8 cellular contexts compared by ENCODE assay signal in the genomic region with DNA sequence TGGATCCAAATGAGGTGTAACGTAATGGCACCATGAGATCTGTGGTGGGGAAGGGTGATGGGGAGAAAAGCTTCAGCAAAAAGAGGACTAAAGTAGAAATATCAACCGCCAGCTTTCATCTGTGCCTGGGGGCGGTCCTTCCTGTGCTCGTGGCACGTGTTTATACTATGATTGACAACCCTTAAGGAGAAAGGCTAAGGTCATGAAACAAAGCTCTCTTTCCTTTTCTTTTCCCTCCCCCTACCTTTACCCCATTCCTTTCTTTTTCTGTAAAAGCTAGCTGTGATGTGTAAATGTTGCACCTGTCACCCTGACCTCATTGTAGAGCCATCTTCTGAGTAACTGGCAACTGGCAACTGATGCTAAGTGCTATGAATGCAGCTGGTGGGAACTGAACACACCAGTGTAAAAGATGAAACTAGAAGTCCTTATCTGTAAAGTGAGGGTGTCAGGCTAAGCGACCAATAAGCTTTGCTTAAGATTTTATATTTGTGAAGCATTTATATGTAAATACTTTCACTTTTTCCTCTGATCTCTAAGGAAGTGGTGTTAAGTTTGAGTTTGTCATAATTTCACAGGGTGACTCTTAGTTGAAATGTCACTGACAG.
DNase-seq lines count a peak whose midpoint lies in the region; ATAC-seq and TF ChIP-seq lines count a peak whose summit lies in the region.

No MANE protein-coding gene starts in this region.

- peaks cover under 1% of the 10 kb centered on the region for H3K9me3 ChIP-seq in suprapubic skin

- H3K27me3 ChIP-seq in suprapubic skin: no peaks in the 10 kb centered on the region

- DNase-seq in AML-193 (lab: John Stamatoyannopoulos, UW) (peak; percentile 30 to 48), left colon (peak in 1 of 2 donors; percentile 31), suprapubic skin (ENCODE audit: low spot score in 2 of 2) (no peak), AG20443 (ENCODE audit: low spot score) (no peak), type B pancreatic cell (ENCODE audit: extremely low spot score, unreplicated experiment) (no peak)
- peak; percentile 50 to 61 for DNase-seq in activated CD4-positive, alpha-beta T cell treated with anti-CD3 and anti-CD28 coated beads, Interleukin-2, amount 50 U/mL, for 48 hours

- ATAC-seq in GM19463 (IDR thresholded peaks at IDR 0.05; ENCODE audit: unreplicated experiment) (peak; percentile 62), HG03558 (IDR thresholded peaks at IDR 0.05; ENCODE audit: extremely low read depth, unreplicated experiment) (peak; percentile 35), left colon (peak; percentile 31)

- peaks cover 4% of the 10 kb centered on the region for H3K36me3 Mint-ChIP-seq in type B pancreatic cell

- no peak for TF ChIP-seq POLR2A in suprapubic skin (IDR thresholded peaks at IDR 0.05)

- H3K36me3 ChIP-seq in suprapubic skin: no peaks in the 10 kb centered on the region

- H3K4me1 ChIP-seq in suprapubic skin: peaks cover 30% of the 10 kb centered on the region

- no peak overlapping the region for H3K27ac Mint-ChIP-seq in type B pancreatic cell

- H3K4me1 Mint-ChIP-seq in type B pancreatic cell (ENCODE audit: unreplicated experiment): no peaks in the 10 kb centered on the region

- TF ChIP-seq CTCF in suprapubic skin (IDR thresholded peaks at IDR 0.05) (no peak), type B pancreatic cell (conservative IDR thresholded peaks at IDR 0.05) (no peak)

- WGBS in suprapubic skin: 55% methylated on average over 6 of the region's 6 CpGs

- H3K27me3 Mint-ChIP-seq in type B pancreatic cell: peaks cover 3% of the 10 kb centered on the region

- TF ChIP-seq EP300 in suprapubic skin (IDR thresholded peaks at IDR 0.05): no peak

- H3K4me3 Mint-ChIP-seq in type B pancreatic cell: no peak overlapping the region

- no peak overlapping the region for H3K27ac ChIP-seq in suprapubic skin

- H3K9me3 Mint-ChIP-seq in type B pancreatic cell: no peaks in the 10 kb centered on the region

- intact Hi-C loops in left colon (cut with DNase I, micrococcal nuclease): no loop called here

- H3K4me3 ChIP-seq in suprapubic skin: peak overlapping the region; percentile 37

Comparison
In these comparisons a context has a peak if more than half of its experiments do, and no peak if none do; other contexts are left out.
1. DNase-seq: peak in AML-193 (2 of 2) and activated CD4-positive, alpha-beta T cell treated with anti-CD3 and anti-CD28 coated beads, Interleukin-2, amount 50 U/mL, for 48 hours (2 of 2); none in suprapubic skin (0 of 2), AG20443 (single experiment) and type B pancreatic cell (single experiment).
2. Peak in every context shown above with its lines, with median percentiles within 50 percentile points of each other: ATAC-seq.